ENCODE assay signal across 20 cellular contexts in the genomic region with DNA sequence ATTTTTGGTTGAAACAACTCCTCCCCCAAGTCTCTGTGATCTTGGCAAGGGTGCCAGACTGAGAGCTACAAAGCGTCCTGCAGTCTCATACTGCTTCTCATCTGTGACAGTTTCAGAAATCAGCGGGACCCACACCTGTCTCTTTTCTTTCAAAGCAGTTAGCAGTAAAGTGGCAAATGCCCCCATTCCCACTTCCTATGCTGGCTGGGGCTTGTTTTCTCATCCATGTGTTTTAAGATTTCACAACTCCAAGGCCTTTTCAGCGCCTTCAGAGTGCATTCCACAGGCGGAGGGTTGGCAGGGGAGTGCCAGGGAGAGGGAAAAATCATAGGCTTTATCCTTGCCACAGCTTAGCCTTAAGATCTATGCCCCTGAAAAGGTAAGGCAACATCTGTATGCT.
"Had no signal": no experiment of that assay in that cellular context is flagged by ENCODE, and none has a peak within 500 bp of the region (broad histone marks: within the 10 kb centered on the region; RNA-seq: fewer than 3 reads in every experiment).

No MANE protein-coding gene starts in this region.

- H3K4me1 ChIP-seq: adrenal gland, psoas muscle, sigmoid colon had no signal

- ATAC-seq: activated T-helper 17 cell treated with anti-CD3 and anti-CD28 coated beads, Interleukin-2, amount 50 U/mL, for 72 hours; effector memory CD8-positive, alpha-beta T cell; natural killer cell; psoas muscle had no signal

- H3K4me1 Mint-ChIP-seq: activated B cell treated with CpG ODN at 0.5 μM for 24 hours; activated CD4-positive, alpha-beta T cell treated with anti-CD3 and anti-CD28 coated beads, Interleukin-2, amount 10 ng/mL, durations not matched to agents 7 days and 5 days; activated naive CD4-positive, alpha-beta T cell treated with anti-CD3 and anti-CD28 coated beads, Interleukin-2, amount 10 ng/mL, durations not matched to agents 7 days and 5 days; activated T-helper 17 cell treated with anti-CD3 and anti-CD28 coated beads, Interleukin-2, amount 50 U/mL, for 72 hours; natural killer cell had no signal

- H3K4me3 ChIP-seq: adrenal gland, lung, psoas muscle, sigmoid colon, thoracic aorta had no signal

- H3K9me3 ChIP-seq: adrenal gland, psoas muscle, sigmoid colon, thoracic aorta had no signal

- H3K9me3 Mint-ChIP-seq: activated B cell treated with CpG ODN at 0.5 μM for 24 hours; activated CD4-positive, alpha-beta T cell treated with anti-CD3 and anti-CD28 coated beads, Interleukin-2, amount 10 ng/mL, durations not matched to agents 7 days and 5 days; activated naive CD4-positive, alpha-beta T cell treated with anti-CD3 and anti-CD28 coated beads, Interleukin-2, amount 10 ng/mL, durations not matched to agents 7 days and 5 days; activated T-helper 17 cell treated with anti-CD3 and anti-CD28 coated beads, Interleukin-2, amount 50 U/mL, for 72 hours; dendritic cell treated with granulocyte-macrophage colony-stimulating factor and Interleukin-4, amounts not matched to agents 40 ng/mL and 50 ng/mL, for 4 days; natural killer cell; stimulated activated naive CD8-positive, alpha-beta T cell treated with anti-CD3 and anti-CD28 coated beads, Interleukin-15, Interleukin-2, amounts not matched to agents 100 ng/mL and 50 ng/mL, for 24 hours had no signal

- H3K27me3 Mint-ChIP-seq: activated B cell treated with CpG ODN at 0.5 μM for 24 hours; activated CD4-positive, alpha-beta T cell treated with anti-CD3 and anti-CD28 coated beads, Interleukin-2, amount 10 ng/mL, durations not matched to agents 7 days and 5 days; activated naive CD4-positive, alpha-beta T cell treated with anti-CD3 and anti-CD28 coated beads, Interleukin-2, amount 10 ng/mL, durations not matched to agents 7 days and 5 days; dendritic cell treated with granulocyte-macrophage colony-stimulating factor and Interleukin-4, amounts not matched to agents 40 ng/mL and 50 ng/mL, for 4 days; effector memory CD8-positive, alpha-beta T cell; stimulated activated naive CD8-positive, alpha-beta T cell treated with anti-CD3 and anti-CD28 coated beads, Interleukin-15, Interleukin-2, amounts not matched to agents 100 ng/mL and 50 ng/mL, for 24 hours had no signal

- H3K36me3 Mint-ChIP-seq: activated naive CD4-positive, alpha-beta T cell treated with anti-CD3 and anti-CD28 coated beads, Interleukin-2, amount 10 ng/mL, durations not matched to agents 7 days and 5 days; natural killer cell had no signal

- H3K27me3 ChIP-seq: adrenal gland had no signal

- H3K27ac Mint-ChIP-seq: activated B cell treated with CpG ODN at 0.5 μM for 24 hours; activated CD4-positive, alpha-beta T cell treated with anti-CD3 and anti-CD28 coated beads, Interleukin-2, amount 10 ng/mL, durations not matched to agents 7 days and 5 days; activated naive CD4-positive, alpha-beta T cell treated with anti-CD3 and anti-CD28 coated beads, Interleukin-2, amount 10 ng/mL, durations not matched to agents 7 days and 5 days; activated T-helper 17 cell treated with anti-CD3 and anti-CD28 coated beads, Interleukin-2, amount 50 U/mL, for 72 hours; dendritic cell treated with granulocyte-macrophage colony-stimulating factor and Interleukin-4, amounts not matched to agents 40 ng/mL and 50 ng/mL, for 4 days; effector memory CD8-positive, alpha-beta T cell; natural killer cell; stimulated activated naive CD8-positive, alpha-beta T cell treated with anti-CD3 and anti-CD28 coated beads, Interleukin-15, Interleukin-2, amounts not matched to agents 100 ng/mL and 50 ng/mL, for 24 hours had no signal

- H3K27ac ChIP-seq: adrenal gland, psoas muscle, sigmoid colon, thoracic aorta had no signal

- H3K36me3 ChIP-seq: adrenal gland, sigmoid colon, thoracic aorta had no signal

- DNase-seq: activated B cell treated with CpG ODN at 0.5 μM for 24 hours; activated CD4-positive, alpha-beta T cell treated with anti-CD3 and anti-CD28 coated beads, Interleukin-2, amount 10 ng/mL, durations not matched to agents 7 days and 5 days; activated naive CD4-positive, alpha-beta T cell treated with anti-CD3 and anti-CD28 coated beads, Interleukin-2, amount 10 ng/mL, durations not matched to agents 7 days and 5 days; activated T-cell treated with anti-CD3 and anti-CD28 coated beads for 4 hours; adrenal gland; central memory CD4-positive, alpha-beta T cell; effector memory CD8-positive, alpha-beta T cell; left cardiac atrium; natural killer cell; occipital lobe; psoas muscle; sigmoid colon; stimulated activated CD4-positive, alpha-beta T cell treated with anti-CD3 and anti-CD28 coated beads, Interleukin-4, amount 100 ng/mL, for 1 hour; stimulated activated CD8-positive, alpha-beta memory T cell treated with anti-CD3 and anti-CD28 coated beads, Interleukin-4, amount 100 ng/mL, for 48 hours; T-helper 2 cell had no signal

- H3K4me3 Mint-ChIP-seq: activated B cell treated with CpG ODN at 0.5 μM for 24 hours; activated CD4-positive, alpha-beta T cell treated with anti-CD3 and anti-CD28 coated beads, Interleukin-2, amount 10 ng/mL, durations not matched to agents 7 days and 5 days; activated naive CD4-positive, alpha-beta T cell treated with anti-CD3 and anti-CD28 coated beads, Interleukin-2, amount 10 ng/mL, durations not matched to agents 7 days and 5 days; activated T-helper 17 cell treated with anti-CD3 and anti-CD28 coated beads, Interleukin-2, amount 50 U/mL, for 72 hours; dendritic cell treated with granulocyte-macrophage colony-stimulating factor and Interleukin-4, amounts not matched to agents 40 ng/mL and 50 ng/mL, for 4 days; effector memory CD8-positive, alpha-beta T cell; natural killer cell; stimulated activated naive CD8-positive, alpha-beta T cell treated with anti-CD3 and anti-CD28 coated beads, Interleukin-15, Interleukin-2, amounts not matched to agents 100 ng/mL and 50 ng/mL, for 24 hours had no signal
